9 cellular contexts compared by ENCODE assay signal in genomic region chr17:8753976-8754440, GRCh38. TPM values are rescaled to one million over a fixed set of nuclear protein-coding genes. Genes with fewer than 3 reads are reported as not detected.
DNase-seq lines count a peak whose midpoint lies in the region; ATAC-seq and TF ChIP-seq lines count a peak whose summit lies in the region.
"Had no signal": no experiment of that assay in that cellular context is flagged by ENCODE, and none has a peak within 500 bp of the region (broad histone marks: within the 10 kb centered on the region; RNA-seq: fewer than 3 reads in every experiment).

No MANE protein-coding gene starts in this region.

- H4K20me1 ChIP-seq in GM23248 (ENCODE audit: insufficient read depth) (no peaks in the 10 kb centered on the region), hepatocyte (ENCODE audit: insufficient read depth, poor library complexity, severe bottlenecking) (no peaks in the 10 kb centered on the region)

- no peak overlapping the region for H3K4me3 ChIP-seq in AG09309 (ENCODE audit: control insufficient read depth, low read depth, low read length)
- no peak overlapping the region for H3K4me3 ChIP-seq in GM23248
- no peak overlapping the region for H3K4me3 ChIP-seq in RWPE2 (ENCODE audit: severe bottlenecking)
- no peak overlapping the region for H3K4me3 ChIP-seq in hepatocyte
- no peak overlapping the region for H3K4me3 ChIP-seq in esophagus muscularis mucosa
- no peak overlapping the region for H3K4me3 ChIP-seq in stomach

- intact Hi-C loops in esophagus muscularis mucosa (cut with DNase I) (no loop called here), stomach (cut with DNase I; ENCODE audit: low total_unique reads) (no loop called here)

- no peak overlapping the region for H2AFZ ChIP-seq in GM23248
- H2AFZ ChIP-seq in hepatocyte, result no peak overlapping the region

- TF ChIP-seq POLR2A in esophagus muscularis mucosa (IDR thresholded peaks at IDR 0.05; ENCODE audit: low read depth), result no peak
- TF ChIP-seq POLR2A in stomach (IDR thresholded peaks at IDR 0.05), result no peak

- H3K27me3 ChIP-seq in GM23248 (replicated peaks; ENCODE audit: insufficient read depth) (peaks cover 12% of the 10 kb centered on the region), RWPE2 (ENCODE audit: insufficient read depth, poor library complexity, severe bottlenecking) (no peaks in the 10 kb centered on the region), hepatocyte (peaks cover 5% of the 10 kb centered on the region), esophagus muscularis mucosa (peaks cover 0 to 11% (median 0%) of the 10 kb centered on the region in 4 donors), stomach (peaks cover 0 to 24% (median 0%) of the 10 kb centered on the region in 3 donors)

- peak; percentile 61; the same call in 2 of the 3 replicates for ATAC-seq in RWPE2 (ENCODE audit: low read depth)

- DNase-seq in AG09309 (ENCODE audit: low read depth), result no peak
- peak; percentile 59 for DNase-seq in GM23248
- no peak for DNase-seq in RWPE2 (ENCODE audit: low spot score)
- DNase-seq in hepatocyte (ENCODE audit: low spot score), result peak; percentile 55
- no peak for DNase-seq in esophagus muscularis mucosa (ENCODE audit: extremely low spot score)
- DNase-seq in NOMO-1 treated with dmso at 0.1 percent for 144 hours (lab: John Stamatoyannopoulos, UW; ENCODE audit: unreplicated experiment), result no peak
- no peak for DNase-seq in KG1 (lab: John Stamatoyannopoulos, UW)
- DNase-seq in stomach, result no peak
- DNase-seq: stimulated activated CD4-positive, alpha-beta T cell treated with anti-CD3 and anti-CD28 coated beads, Interleukin-1b, Interleukin-23, amount 100 ng/mL, for 48 hours had no signal

- no peaks in the 10 kb centered on the region for H3K36me3 ChIP-seq in GM23248 (ENCODE audit: low read depth)
- H3K36me3 ChIP-seq in RWPE2 (ENCODE audit: low read depth), result no peaks in the 10 kb centered on the region
- H3K36me3 ChIP-seq in hepatocyte (replicated peaks; ENCODE audit: insufficient read depth, low read depth), result no peaks in the 10 kb centered on the region
- no peaks in the 10 kb centered on the region for H3K36me3 ChIP-seq in esophagus muscularis mucosa
- no peaks in the 10 kb centered on the region for H3K36me3 ChIP-seq in stomach

- no peak for TF ChIP-seq EP300 in esophagus muscularis mucosa (IDR thresholded peaks at IDR 0.05)
- no peak for TF ChIP-seq EP300 in stomach (IDR thresholded peaks at IDR 0.05)

- H3K9me3 ChIP-seq in GM23248 (ENCODE audit: low read depth), result no peaks in the 10 kb centered on the region
- H3K9me3 ChIP-seq in RWPE2 (ENCODE audit: severe bottlenecking), result no peaks in the 10 kb centered on the region
- H3K9me3 ChIP-seq in hepatocyte (ENCODE audit: low read depth), result no peaks in the 10 kb centered on the region
- no peaks in the 10 kb centered on the region for H3K9me3 ChIP-seq in esophagus muscularis mucosa
- H3K9me3 ChIP-seq in stomach, result no peaks in the 10 kb centered on the region

- no peak overlapping the region for H3K4me2 ChIP-seq in GM23248 (ENCODE audit: unreplicated experiment)
- H3K4me2 ChIP-seq in hepatocyte, result no peak overlapping the region

- H3K9me2 ChIP-seq in GM23248 (ENCODE audit: insufficient read depth) (no peaks in the 10 kb centered on the region), hepatocyte (replicated peaks; ENCODE audit: insufficient read depth) (no peaks in the 10 kb centered on the region)

- 0 to 9% methylated on average over 1 of the region's 1 CpG for WGBS in GM23248 (ENCODE audit: low coverage in 1 of 2, low lambda C conversion rate in 2 of 2, missing lambda C conversion rate in 2 of 2), 2 experiments
- WGBS in hepatocyte (ENCODE audit: low lambda C conversion rate, missing lambda C conversion rate), result 40% methylated on average over 1 of the region's 1 CpG
- 64% methylated on average over 1 of the region's 1 CpG for WGBS in esophagus muscularis mucosa
- 13 to 53% (median 19%) methylated on average over 1 of the region's 1 CpG for WGBS in stomach, 5 donors

- no peaks in the 10 kb centered on the region for H3F3A ChIP-seq in GM23248 (ENCODE audit: insufficient read depth)

- TF ChIP-seq CTCF in AG09309 (IDR thresholded peaks at IDR 0.05; ENCODE audit: control insufficient read depth, insufficient read depth, low read depth, low read length, missing control alignments), result peak; percentile 52
- peak; percentile 55 for TF ChIP-seq CTCF in RWPE2 (IDR thresholded peaks at IDR 0.05; ENCODE audit: poor library complexity, severe bottlenecking)
- TF ChIP-seq CTCF in hepatocyte (IDR thresholded peaks at IDR 0.05; ENCODE audit: poor library complexity), result peak; percentile 50
- no peak for TF ChIP-seq CTCF in esophagus muscularis mucosa (IDR thresholded peaks at IDR 0.05)
- TF ChIP-seq CTCF in stomach (IDR thresholded peaks at IDR 0.05), result peak in 3 of 7 experiments; percentile 26 to 34 (median 27)

- no peak overlapping the region for H3K9ac ChIP-seq in GM23248

- in situ Hi-C loops in GM23248 (cut with MboI), result loop anchor here (10.0 kb wide), 1 partner anchor 339 kb away; no protein-coding TSS in a partner anchor

- no peaks in the 10 kb centered on the region for H3K79me2 ChIP-seq in GM23248 (ENCODE audit: insufficient read depth)
- no peaks in the 10 kb centered on the region for H3K79me2 ChIP-seq in hepatocyte

- H3K4me1 ChIP-seq in GM23248 (ENCODE audit: insufficient read depth), result no peaks in the 10 kb centered on the region
- H3K4me1 ChIP-seq in RWPE2 (ENCODE audit: insufficient read depth, poor library complexity, severe bottlenecking), result no peaks in the 10 kb centered on the region
- H3K4me1 ChIP-seq in hepatocyte (ENCODE audit: insufficient read depth), result no peaks in the 10 kb centered on the region
- no peaks in the 10 kb centered on the region for H3K4me1 ChIP-seq in esophagus muscularis mucosa
- no peaks in the 10 kb centered on the region for H3K4me1 ChIP-seq in stomach

- H3K27ac ChIP-seq in GM23248, result no peak overlapping the region
- H3K27ac ChIP-seq in RWPE2 (ENCODE audit: poor library complexity, severe bottlenecking), result no peak overlapping the region
- no peak overlapping the region for H3K27ac ChIP-seq in hepatocyte
- H3K27ac ChIP-seq in esophagus muscularis mucosa (replicated peaks in 1 of 4), result no peak overlapping the region
- no peak overlapping the region for H3K27ac ChIP-seq in stomach

RNA-seq across cellular contexts. Expression of gene SPDYE4, which starts 4.3 kb away (rescaled TPM):
- not detected in 2 replicates for total RNA-seq in GM23248 (2014; rRNA removed; shearing (Covaris generic))
- polyA plus RNA-seq in GM23248 (2016; fragmentation: Nextera tagmentation; extraction: Ambion mirVana), result not detected in 2 replicates
- not detected in 2 replicates for total RNA-seq in hepatocyte
- polyA plus RNA-seq in hepatocyte, result not detected in 2 replicates
- not detected for total RNA-seq in esophagus muscularis mucosa
- total RNA-seq in stomach, result not detected
- polyA plus RNA-seq in stomach, result not detected

RNA-seq across cellular contexts. Expression of gene CCDC42, which starts 9.4 kb away (rescaled TPM):
- not detected in 2 replicates for total RNA-seq in GM23248 (2014; rRNA removed; shearing (Covaris generic))
- polyA plus RNA-seq in GM23248 (2016; fragmentation: Nextera tagmentation; extraction: Ambion mirVana) (not detected in 2 replicates), hepatocyte (1.7 and 3.2 TPM in 2 replicates), stomach (not detected)
- total RNA-seq in hepatocyte (0.53 TPM in 1 of 2 replicates, not detected in the other), esophagus muscularis mucosa (not detected), stomach (not detected)

RNA-seq across cellular contexts. Expression of gene MFSD6L, which starts 45.2 kb away (rescaled TPM):
- not detected in 2 replicates for total RNA-seq in GM23248 (2014; rRNA removed; shearing (Covaris generic))
- polyA plus RNA-seq in GM23248 (2016; fragmentation: Nextera tagmentation; extraction: Ambion mirVana) (not detected in 2 replicates), hepatocyte (0.34 and 0.45 TPM in 2 replicates), stomach (1 to 10 TPM in 2 of 3 donors, under 1 TPM in 1; 0.76 to 4.5 (median 2.0) TPM)
- total RNA-seq in hepatocyte (1.8 and 2.2 TPM in 2 replicates), esophagus muscularis mucosa (under 1 TPM in 2 of 4 donors, not detected in 2; 0.17 to 0.33 TPM), stomach (10 to 100 TPM in 1 of 5 donors, 1 to 10 TPM in 2, not detected in 2; 4.4 to 22.6 (median 4.9) TPM)

Comparison
In these comparisons a context has a peak if more than half of its experiments do, and no peak if none do; other contexts are left out.
1. DNase-seq: peak in GM23248 (single experiment) and hepatocyte (single experiment); none in AG09309 (single experiment), RWPE2 (single experiment), esophagus muscularis mucosa (single experiment), NOMO-1 treated with dmso at 0.1 percent for 144 hours (single experiment), KG1 (single experiment) and stomach (single experiment).
2. CTCF ChIP-seq: peak in AG09309 (single experiment), RWPE2 (single experiment) and hepatocyte (single experiment); none in esophagus muscularis mucosa (0 of 3).